In genomic region chr2:162114291-162114690, GRCh38 we compare ENCODE assay signal across 17 cellular contexts. TPM values are rescaled to one million over a fixed set of nuclear protein-coding genes. Genes with fewer than 3 reads are reported as not detected.
DNase-seq lines count a peak whose midpoint lies in the region; ATAC-seq and TF ChIP-seq lines count a peak whose summit lies in the region.
"Had no signal": no experiment of that assay in that cellular context is flagged by ENCODE, and none has a peak within 500 bp of the region (broad histone marks: within the 10 kb centered on the region; RNA-seq: fewer than 3 reads in every experiment).

No MANE protein-coding gene starts in this region.

- no peak for TF ChIP-seq POLR2A in NB4 (IDR thresholded peaks at IDR 0.05; ENCODE audit: extremely low read depth, insufficient read length)

- TF ChIP-seq CTCF in NB4 (IDR thresholded peaks at IDR 0.05; ENCODE audit: low read depth, low read length) (no peak), GM13976 (IDR thresholded peaks at IDR 0.05; ENCODE audit: borderline replicate concordance, control extremely low read depth, extremely low read depth, insufficient read depth, missing control alignments) (no peak)

- in situ Hi-C loops in GM13976 (cut with MboI; ENCODE audit: low sequenced_read_pairs, unreplicated experiment), result loop anchor here (25.0 kb wide), 1 partner anchor 527 kb away; no protein-coding TSS in a partner anchor

- peak; percentile 46 for DNase-seq in EH (ENCODE audit: low read depth)
- peak; percentile 50 for DNase-seq in NB4 (ENCODE audit: low read depth)
- peak; percentile 86 for DNase-seq in dermis blood vessel endothelial cell
- peak; percentile 73 to 94 for DNase-seq in lung microvascular endothelial cell (ENCODE audit: low read depth in 2 of 2)
- DNase-seq in effector CD8-positive, alpha-beta T cell (lab: John Stamatoyannopoulos, UW), result no peak
- DNase-seq in GM13976 (ENCODE audit: low spot score), result no peak
- no peak for DNase-seq in NCI-H446 treated with DMSO at 0.1 percent for 48 hours (lab: John Stamatoyannopoulos, UW)
- DNase-seq: activated CD8-positive, alpha-beta T cell treated with anti-CD3 and anti-CD28 coated beads for 36 hours; activated naive CD8-positive, alpha-beta T cell treated with anti-CD3 and anti-CD28 coated beads, Interleukin-2, amount 10 ng/mL, durations not matched to agents 7 days and 5 days; NCI-H1105; NCI-H2227 treated with DMSO at 0.1 percent for 48 hours had no signal

- H3K4me3 ChIP-seq in NB4 (ENCODE audit: low read depth, low read length), result no peak overlapping the region
- H3K4me3 ChIP-seq: esophagus muscularis mucosa, pancreas, vagina had no signal

- no peak for ATAC-seq in HG03139 (IDR thresholded peaks at IDR 0.05; ENCODE audit: unreplicated experiment)
- ATAC-seq: activated CD8-positive, alpha-beta T cell treated with anti-CD3 and anti-CD28 coated beads for 36 hours; HCT116 had no signal

RNA-seq across cellular contexts. Expression of gene GCG, which starts 37.8 kb away (rescaled TPM):
- total RNA-seq in dermis blood vessel endothelial cell (not detected in 2 replicates), lung microvascular endothelial cell (not detected in 2 replicates)
- total RNA-seq: activated CD8-positive, alpha-beta T cell treated with anti-CD3 and anti-CD28 coated beads for 36 hours; activated naive CD8-positive, alpha-beta T cell treated with anti-CD3 and anti-CD28 coated beads, Interleukin-2, amount 10 ng/mL, durations not matched to agents 7 days and 5 days; esophagus muscularis mucosa; left cardiac atrium; vagina had no signal

RNA-seq across cellular contexts. Expression of gene DPP4, which starts 40.3 kb away (rescaled TPM):
- 84.1 and 175 TPM in 2 replicates for total RNA-seq in dermis blood vessel endothelial cell
- total RNA-seq in lung microvascular endothelial cell, result 49.5 and 79.6 TPM in 2 replicates

Comparison
In these comparisons a context has a peak if more than half of its experiments do, and no peak if none do; other contexts are left out.
1. DNase-seq: peak in EH (single experiment), NB4 (single experiment), dermis blood vessel endothelial cell (single experiment) and lung microvascular endothelial cell (2 of 2); none in effector CD8-positive, alpha-beta T cell (single experiment), GM13976 (single experiment) and NCI-H446 treated with DMSO at 0.1 percent for 48 hours (single experiment).